In genomic region chr14:61260939-61261776, GRCh38 we compare ENCODE assay signal across 13 cellular contexts. TPM values are rescaled to one million over a fixed set of nuclear protein-coding genes. Genes with fewer than 3 reads are reported as not detected.
A peak's percentile ranks its signal among the peaks of the same experiment; 100 is the strongest.
DNase-seq lines count a peak whose midpoint lies in the region; ATAC-seq and TF ChIP-seq lines count a peak whose summit lies in the region.
"Had no signal": no experiment of that assay in that cellular context is flagged by ENCODE, and none has a peak within 500 bp of the region (broad histone marks: within the 10 kb centered on the region; RNA-seq: fewer than 3 reads in every experiment).

No MANE protein-coding gene starts in this region.

- no peaks in the 10 kb centered on the region for H3K79me1 ChIP-seq in mesenchymal stem cell (replicated peaks; ENCODE audit: low read length, poor library complexity, severe bottlenecking)

- TF ChIP-seq POLR2A in body of pancreas (IDR thresholded peaks at IDR 0.05), result no peak

- no peak overlapping the region for H3K4me3 ChIP-seq in body of pancreas
- peak overlapping the region in 1 of 2 experiments; percentile 6 for H3K4me3 ChIP-seq in mesenchymal stem cell (ENCODE audit: insufficient read depth in 1 of 2, low read depth in 1 of 2, low read length in 2 of 2)
- H3K4me3 ChIP-seq in SJCRH30, result no peak overlapping the region
- H3K4me3 ChIP-seq: GM23338 had no signal

- no peak overlapping the region for H4K91ac ChIP-seq in mesenchymal stem cell (ENCODE audit: low read length)

- peak; percentile 24 for ATAC-seq in body of pancreas
- no peak for ATAC-seq in HG03439 (IDR thresholded peaks at IDR 0.05; ENCODE audit: unreplicated experiment)
- ATAC-seq: activated T-cell treated with anti-CD3 and anti-CD28 coated beads, Interleukin-2, amount 50 U/mL, for 4 hours; GM23338; stimulated activated naive CD8-positive, alpha-beta T cell treated with anti-CD3 and anti-CD28 coated beads, Interleukin-15, amount 100 ng/mL, for 72 hours had no signal

- no peak overlapping the region for H2AK5ac ChIP-seq in mesenchymal stem cell (ENCODE audit: low read length, severe bottlenecking)

- no peaks in the 10 kb centered on the region for H3K36me3 ChIP-seq in body of pancreas (replicated peaks in 1 of 2; ENCODE audit: insufficient read depth in 1 of 2, low read depth in 2 of 2)
- H3K36me3 ChIP-seq in mesenchymal stem cell (ENCODE audit: control insufficient read depth in 1 of 2, insufficient read depth in 2 of 2, low read depth in 1 of 2, low read length in 2 of 2), result no peaks in the 10 kb centered on the region
- no peaks in the 10 kb centered on the region for H3K36me3 ChIP-seq in SJCRH30

- no peak overlapping the region for H2AFZ ChIP-seq in mesenchymal stem cell (ENCODE audit: low read depth, low read length)
- H2AFZ ChIP-seq: GM23338 had no signal

- H2BK15ac ChIP-seq in mesenchymal stem cell (ENCODE audit: low read depth, poor library complexity, severe bottlenecking), result no peak overlapping the region

- H4K8ac ChIP-seq in mesenchymal stem cell (ENCODE audit: low read length), result no peak overlapping the region

- TF ChIP-seq CTCF in body of pancreas (IDR thresholded peaks at IDR 0.05), result no peak

- H3K27me3 ChIP-seq in body of pancreas (peaks cover 0 to 3% of the 10 kb centered on the region in 2 donors), mesenchymal stem cell (ENCODE audit: control insufficient read depth in 1 of 2, insufficient read depth in 1 of 2, low read length in 2 of 2) (no peaks in the 10 kb centered on the region), SJCRH30 (no peaks in the 10 kb centered on the region)

- H3K23ac ChIP-seq in mesenchymal stem cell (ENCODE audit: low read length in 2 of 2), result no peak overlapping the region

- no peak overlapping the region for H3K4ac ChIP-seq in mesenchymal stem cell (ENCODE audit: low read depth in 1 of 2, low read length in 2 of 2)

- no peak overlapping the region for H3K4me2 ChIP-seq in mesenchymal stem cell (ENCODE audit: low read length, poor library complexity, severe bottlenecking)
- H3K4me2 ChIP-seq: GM23338 had no signal

- H3K18ac ChIP-seq in mesenchymal stem cell (ENCODE audit: low read depth in 1 of 2, low read length in 2 of 2), result no peak overlapping the region

- no peaks in the 10 kb centered on the region for H3K9me3 ChIP-seq in body of pancreas
- no peaks in the 10 kb centered on the region for H3K9me3 ChIP-seq in mesenchymal stem cell (ENCODE audit: control insufficient read depth, low read length)
- no peaks in the 10 kb centered on the region for H3K9me3 ChIP-seq in SJCRH30 (replicated peaks)

- H2BK12ac ChIP-seq in mesenchymal stem cell (ENCODE audit: low read length in 2 of 2), result no peak overlapping the region

- DNase-seq in AG20443 (ENCODE audit: low spot score) (peak; percentile 56), HT1080 (ENCODE audit: low read depth) (peak; percentile 51), body of pancreas (peak in 2 of 4 donors; percentile 33 to 44), mesenchymal stem cell (peak; percentile 49), SJCRH30 (no peak), cerebellum (ENCODE audit: low spot score) (no peak), iPS-NIHi11 (ENCODE audit: low spot score) (no peak)
- DNase-seq: activated T-cell treated with anti-CD3 and anti-CD28 coated beads, Interleukin-2, amount 50 U/mL, for 4 hours; DMS 273 treated with DMSO at 0.1 percent for 48 hours had no signal

- WGBS in body of pancreas, 2 donors, result 61 to 68% methylated on average over 8 of the region's 8 CpGs
- 83% methylated on average over 8 of the region's 8 CpGs for WGBS in mesenchymal stem cell

- H3K27ac ChIP-seq in body of pancreas, result no peak overlapping the region
- H3K27ac ChIP-seq in mesenchymal stem cell (ENCODE audit: low read length, poor library complexity, severe bottlenecking), result no peak overlapping the region
- no peak overlapping the region for H3K27ac ChIP-seq in SJCRH30
- H3K27ac ChIP-seq: VCaP had no signal

- no peak overlapping the region for H2BK120ac ChIP-seq in mesenchymal stem cell (ENCODE audit: low read depth, low read length)

- H2BK5ac ChIP-seq in mesenchymal stem cell (ENCODE audit: low read depth, low read length, poor library complexity, severe bottlenecking), result no peak overlapping the region

- intact Hi-C loops in body of pancreas (cut with DNase I), result no loop called here

- no peak overlapping the region for H3K14ac ChIP-seq in mesenchymal stem cell (ENCODE audit: low read length in 2 of 2)

- peak overlapping the region; percentile 80 for H3K9ac ChIP-seq in mesenchymal stem cell (ENCODE audit: low read length)

- H3K4me1 ChIP-seq in body of pancreas, result peaks cover 5% of the 10 kb centered on the region
- H3K4me1 ChIP-seq in mesenchymal stem cell (ENCODE audit: control insufficient read depth, insufficient read depth, low read depth, low read length), result peaks cover 1% of the 10 kb centered on the region
- H3K4me1 ChIP-seq in SJCRH30, result peaks cover 25% of the 10 kb centered on the region

RNA-seq across cellular contexts. Expression of gene TMEM30B, which starts 20.0 kb away (rescaled TPM):
- total RNA-seq in HT1080 (2014; rRNA removed; shearing (Covaris generic)), result not detected in 2 replicates
- not detected in 2 replicates for polyA plus RNA-seq in HT1080 (2015; cell fraction: cytosol; rRNA removed)
- not detected in 2 replicates for polyA plus RNA-seq in HT1080 (2015; cell fraction: nucleus; rRNA removed)
- total RNA-seq in body of pancreas (10 to 100 TPM; 14.5 to 30.4 TPM), cerebellum (0.27 TPM)
- not detected for polyA plus RNA-seq in mesenchymal stem cell (2013, experiment 1 of 2)
- polyA plus RNA-seq in mesenchymal stem cell (2013, experiment 2 of 2), result not detected
- 6.2 and 7.4 TPM in 2 replicates for total RNA-seq in SJCRH30 (2014; rRNA removed; shearing (Covaris generic))

Comparison
In these comparisons a context has a peak if more than half of its experiments do, and no peak if none do; other contexts are left out.
1. DNase-seq: peak in AG20443 (single experiment), HT1080 (single experiment) and mesenchymal stem cell (single experiment); none in SJCRH30 (0 of 2), cerebellum (single experiment) and iPS-NIHi11 (single experiment).